Comparison of ENCODE assay signal across 1 cellular context in the genomic region with DNA sequence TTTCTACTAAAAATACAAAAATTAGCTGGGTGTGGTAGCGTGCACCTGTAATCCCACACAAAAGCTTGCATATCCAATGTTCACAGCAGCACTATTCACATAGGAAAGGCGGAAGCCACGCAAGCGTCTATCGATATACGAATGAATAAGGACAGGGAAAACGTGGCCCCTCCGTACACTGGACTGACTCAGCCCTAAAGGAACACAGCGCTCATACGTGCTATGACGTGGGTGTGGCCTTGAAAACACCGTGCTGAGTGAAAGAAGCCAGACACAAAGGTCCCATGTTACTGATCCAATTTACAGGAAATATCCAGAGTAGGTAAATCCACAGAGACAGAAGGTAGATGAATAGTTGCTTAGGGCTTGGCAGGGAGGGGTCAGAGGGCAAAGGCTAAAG.
TF ChIP-seq lines count a peak whose summit lies in the region.

No MANE protein-coding gene starts in this region.

TF ChIP-seq in IMR-90, 13 proteins besides CTCF, POLR2A, EP300 and RAD21:
- no peak for TF ChIP-seq MAZ (IDR thresholded peaks at IDR 0.05; ENCODE audit: borderline replicate concordance, low read depth, low read length)
- TF ChIP-seq USF2 (IDR thresholded peaks at IDR 0.05; ENCODE audit: low read depth, low read length), result no peak
- TF ChIP-seq BHLHE40 (IDR thresholded peaks at IDR 0.05; ENCODE audit: low read depth, low read length), result no peak
- no peak for TF ChIP-seq CHD1 (IDR thresholded peaks at IDR 0.05; ENCODE audit: low read depth, low read length)
- TF ChIP-seq SMC3 (IDR thresholded peaks at IDR 0.05; ENCODE audit: low read depth, low read length), result no peak
- no peak for TF ChIP-seq MXI1 (IDR thresholded peaks at IDR 0.05; ENCODE audit: borderline replicate concordance, low read depth, low read length)
- TF ChIP-seq FOS (IDR thresholded peaks at IDR 0.05; ENCODE audit: low read depth, low read length), result no peak
- no peak for TF ChIP-seq NFE2L2 (IDR thresholded peaks at IDR 0.05; ENCODE audit: low read depth, low read length)
- no peak for TF ChIP-seq RFX5 (IDR thresholded peaks at IDR 0.05; ENCODE audit: low read depth, low read length)
